28 cellular contexts compared by ENCODE assay signal in the genomic region with DNA sequence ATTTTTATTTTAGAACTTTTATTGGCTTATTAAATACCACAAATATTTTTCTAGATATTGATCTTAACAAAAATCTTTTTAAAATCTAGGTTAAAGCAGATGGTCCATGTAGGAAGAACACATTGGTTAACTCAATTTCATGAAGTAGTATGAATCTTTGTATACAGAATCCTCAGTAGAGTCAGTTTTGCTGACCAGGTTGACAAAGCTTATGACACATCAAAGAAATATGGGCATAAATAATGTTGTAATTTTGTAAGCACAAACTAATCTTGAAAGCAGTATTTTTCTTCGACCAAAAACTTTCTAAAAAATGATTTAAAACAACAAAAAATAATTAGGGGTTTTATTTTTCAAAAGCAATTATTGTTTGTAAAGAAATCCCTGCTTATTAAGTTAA.
"Had no signal": no experiment of that assay in that cellular context is flagged by ENCODE, and none has a peak within 500 bp of the region (broad histone marks: within the 10 kb centered on the region; RNA-seq: fewer than 3 reads in every experiment).

No MANE protein-coding gene starts in this region.

- H3K4me3 Mint-ChIP-seq: activated CD4-positive, alpha-beta memory T cell treated with anti-CD3 and anti-CD28 coated beads for 36 hours; activated CD4-positive, alpha-beta T cell treated with anti-CD3 and anti-CD28 coated beads for 36 hours; activated CD4-positive, alpha-beta T cell treated with anti-CD3 and anti-CD28 coated beads, Interleukin-2, amount 10 ng/mL, durations not matched to agents 24 days and 14 days; activated CD8-positive, alpha-beta memory T cell treated with anti-CD3 and anti-CD28 coated beads, Interleukin-2, amount 10 ng/mL, durations not matched to agents 7 days and 5 days; activated CD8-positive, alpha-beta T cell treated with anti-CD3 and anti-CD28 coated beads, Interleukin-2, amount 10 ng/mL, durations not matched to agents 7 days and 5 days; activated naive CD4-positive, alpha-beta T cell treated with anti-CD3 and anti-CD28 coated beads for 36 hours; activated naive CD4-positive, alpha-beta T cell treated with anti-CD3 and anti-CD28 coated beads, Interleukin-2, amount 50 U/mL, for 24 hours; activated naive CD8-positive, alpha-beta T cell treated with anti-CD3 and anti-CD28 coated beads for 36 hours; activated naive CD8-positive, alpha-beta T cell treated with anti-CD3 and anti-CD28 coated beads, Interleukin-2, amount 50 U/mL, for 24 hours; activated T-helper 1 cell treated with anti-CD3 and anti-CD28 coated beads, Interleukin-12 subunit alpha, Interleukin-12 subunit beta, Interleukin-2, Interleukin-4 antibody, amounts not matched to agents 30 ng/mL and 10 ng/mL and 1 ng/mL, durations not matched to agents 14 hours and 24 hours and 36 hours had no signal

- H3K27me3 ChIP-seq: brain microvascular endothelial cell, colonic mucosa, heart left ventricle had no signal

- H3K36me3 ChIP-seq: brain microvascular endothelial cell, colonic mucosa, heart left ventricle had no signal

- H3K27ac Mint-ChIP-seq: activated CD4-positive, alpha-beta memory T cell treated with anti-CD3 and anti-CD28 coated beads for 36 hours; activated CD4-positive, alpha-beta T cell treated with anti-CD3 and anti-CD28 coated beads for 36 hours; activated CD4-positive, alpha-beta T cell treated with anti-CD3 and anti-CD28 coated beads, Interleukin-2, amount 10 ng/mL, durations not matched to agents 24 days and 14 days; activated CD8-positive, alpha-beta memory T cell treated with anti-CD3 and anti-CD28 coated beads, Interleukin-2, amount 10 ng/mL, durations not matched to agents 7 days and 5 days; activated CD8-positive, alpha-beta T cell treated with anti-CD3 and anti-CD28 coated beads, Interleukin-2, amount 10 ng/mL, durations not matched to agents 7 days and 5 days; activated naive CD4-positive, alpha-beta T cell treated with anti-CD3 and anti-CD28 coated beads for 36 hours; activated naive CD4-positive, alpha-beta T cell treated with anti-CD3 and anti-CD28 coated beads, Interleukin-2, amount 50 U/mL, for 24 hours; activated naive CD8-positive, alpha-beta T cell treated with anti-CD3 and anti-CD28 coated beads for 36 hours; activated naive CD8-positive, alpha-beta T cell treated with anti-CD3 and anti-CD28 coated beads, Interleukin-2, amount 50 U/mL, for 24 hours; activated T-helper 1 cell treated with anti-CD3 and anti-CD28 coated beads, Interleukin-12 subunit alpha, Interleukin-12 subunit beta, Interleukin-2, Interleukin-4 antibody, amounts not matched to agents 30 ng/mL and 10 ng/mL and 1 ng/mL, durations not matched to agents 14 hours and 24 hours and 36 hours; activated T-helper 2 cell treated with anti-CD3 and anti-CD28 coated beads, Interferon-gamma antibody, Interleukin-2, Interleukin-4, amounts not matched to agents 10 μg/mL and 5 μg/mL and 100 μg/mL, durations not matched to agents 14 hours and 24 hours and 36 hours had no signal

- H3K9me3 ChIP-seq: colonic mucosa had no signal

- H3K36me3 Mint-ChIP-seq: activated CD4-positive, alpha-beta memory T cell treated with anti-CD3 and anti-CD28 coated beads for 36 hours; activated CD8-positive, alpha-beta memory T cell treated with anti-CD3 and anti-CD28 coated beads, Interleukin-2, amount 10 ng/mL, durations not matched to agents 7 days and 5 days; activated naive CD4-positive, alpha-beta T cell treated with anti-CD3 and anti-CD28 coated beads, Interleukin-2, amount 50 U/mL, for 24 hours; activated naive CD8-positive, alpha-beta T cell treated with anti-CD3 and anti-CD28 coated beads for 36 hours had no signal

- H3K4me1 ChIP-seq: colonic mucosa, heart left ventricle had no signal

- H3K4me1 Mint-ChIP-seq: activated CD4-positive, alpha-beta T cell treated with anti-CD3 and anti-CD28 coated beads for 36 hours; activated CD4-positive, alpha-beta T cell treated with anti-CD3 and anti-CD28 coated beads, Interleukin-2, amount 10 ng/mL, durations not matched to agents 24 days and 14 days; activated CD8-positive, alpha-beta memory T cell treated with anti-CD3 and anti-CD28 coated beads, Interleukin-2, amount 10 ng/mL, durations not matched to agents 7 days and 5 days; activated naive CD4-positive, alpha-beta T cell treated with anti-CD3 and anti-CD28 coated beads, Interleukin-2, amount 50 U/mL, for 24 hours; activated naive CD8-positive, alpha-beta T cell treated with anti-CD3 and anti-CD28 coated beads for 36 hours; activated naive CD8-positive, alpha-beta T cell treated with anti-CD3 and anti-CD28 coated beads, Interleukin-2, amount 50 U/mL, for 24 hours had no signal

- H3K27ac ChIP-seq: brain microvascular endothelial cell, colonic mucosa, heart left ventricle had no signal

- H3K9me3 Mint-ChIP-seq: activated CD4-positive, alpha-beta T cell treated with anti-CD3 and anti-CD28 coated beads, Interleukin-2, amount 10 ng/mL, durations not matched to agents 24 days and 14 days; activated naive CD8-positive, alpha-beta T cell treated with anti-CD3 and anti-CD28 coated beads, Interleukin-2, amount 50 U/mL, for 24 hours; activated T-helper 1 cell treated with anti-CD3 and anti-CD28 coated beads, Interleukin-12 subunit alpha, Interleukin-12 subunit beta, Interleukin-2, Interleukin-4 antibody, amounts not matched to agents 30 ng/mL and 10 ng/mL and 1 ng/mL, durations not matched to agents 14 hours and 24 hours and 36 hours had no signal

- H3K27me3 Mint-ChIP-seq: activated CD4-positive, alpha-beta memory T cell treated with anti-CD3 and anti-CD28 coated beads for 36 hours; activated CD4-positive, alpha-beta T cell treated with anti-CD3 and anti-CD28 coated beads for 36 hours; activated CD4-positive, alpha-beta T cell treated with anti-CD3 and anti-CD28 coated beads, Interleukin-2, amount 10 ng/mL, durations not matched to agents 24 days and 14 days; activated CD8-positive, alpha-beta memory T cell treated with anti-CD3 and anti-CD28 coated beads, Interleukin-2, amount 10 ng/mL, durations not matched to agents 7 days and 5 days; activated naive CD4-positive, alpha-beta T cell treated with anti-CD3 and anti-CD28 coated beads, Interleukin-2, amount 50 U/mL, for 24 hours; activated naive CD8-positive, alpha-beta T cell treated with anti-CD3 and anti-CD28 coated beads for 36 hours; activated naive CD8-positive, alpha-beta T cell treated with anti-CD3 and anti-CD28 coated beads, Interleukin-2, amount 50 U/mL, for 24 hours had no signal

- DNase-seq: activated CD4-positive, alpha-beta memory T cell treated with anti-CD3 and anti-CD28 coated beads for 36 hours; activated CD4-positive, alpha-beta T cell treated with anti-CD3 and anti-CD28 coated beads for 36 hours; activated CD4-positive, alpha-beta T cell treated with anti-CD3 and anti-CD28 coated beads, Interleukin-2, amount 10 ng/mL, durations not matched to agents 24 days and 14 days; activated CD4-positive, CD25-positive, alpha-beta regulatory T cell; activated CD4-positive, CD25-positive, alpha-beta regulatory T cell treated with anti-CD3 and anti-CD28 coated beads, Interleukin-2, amount 50 U/mL, for 72 hours; activated CD8-positive, alpha-beta memory T cell treated with anti-CD3 and anti-CD28 coated beads, Interleukin-2, amount 10 ng/mL, durations not matched to agents 7 days and 5 days; activated CD8-positive, alpha-beta memory T cell treated with anti-CD3 and anti-CD28 coated beads, Interleukin-2, amount 50 U/mL, for 4 hours; activated CD8-positive, alpha-beta T cell treated with anti-CD3 and anti-CD28 coated beads, Interleukin-2, amount 10 ng/mL, durations not matched to agents 7 days and 5 days; activated effector memory CD4-positive, alpha-beta T cell treated with anti-CD3 and anti-CD28 coated beads, Interleukin-2, amount 50 U/mL, for 16 hours; activated naive CD4-positive, alpha-beta T cell treated with anti-CD3 and anti-CD28 coated beads for 36 hours; activated naive CD8-positive, alpha-beta T cell treated with anti-CD3 and anti-CD28 coated beads for 36 hours; activated naive CD8-positive, alpha-beta T cell treated with anti-CD3 and anti-CD28 coated beads, Interleukin-2, amount 50 U/mL, for 24 hours; activated T-cell treated with anti-CD3 and anti-CD28 coated beads, Interleukin-2, amount 50 U/mL, for 1 hour; activated T-cell treated with anti-CD3 and anti-CD28 coated beads, Interleukin-2, amount 50 U/mL, for 48 hours; amniotic stem cell; anterior cingulate cortex; brain microvascular endothelial cell; caudate nucleus; cerebellar nuclear complex; colonic mucosa; effector CD8-positive, alpha-beta T cell; foreskin fibroblast; heart left ventricle; T-helper 2 cell had no signal

- ATAC-seq: activated CD4-positive, alpha-beta T cell treated with anti-CD3 and anti-CD28 coated beads for 36 hours; activated CD8-positive, alpha-beta memory T cell treated with anti-CD3 and anti-CD28 coated beads, Interleukin-2, amount 10 ng/mL, durations not matched to agents 7 days and 5 days; activated CD8-positive, alpha-beta T cell treated with anti-CD3 and anti-CD28 coated beads, Interleukin-2, amount 10 ng/mL, durations not matched to agents 7 days and 5 days; activated naive CD8-positive, alpha-beta T cell treated with anti-CD3 and anti-CD28 coated beads, Interleukin-2, amount 50 U/mL, for 24 hours; esophagus mucosa; heart left ventricle had no signal

- H3K4me3 ChIP-seq: colonic mucosa, heart left ventricle had no signal
